Comparison of ENCODE assay signal across 21 cellular contexts in genomic region chr12:110351119-110351518, GRCh38.
"Had no signal": no experiment of that assay in that cellular context is flagged by ENCODE, and none has a peak within 500 bp of the region (broad histone marks: within the 10 kb centered on the region; RNA-seq: fewer than 3 reads in every experiment).

No MANE protein-coding gene starts in this region.

- H3K27me3 Mint-ChIP-seq: activated naive CD4-positive, alpha-beta T cell treated with anti-CD3 and anti-CD28 coated beads, Interleukin-2, amount 10 ng/mL, durations not matched to agents 7 days and 5 days; activated T-helper 17 cell treated with anti-CD3 and anti-CD28 coated beads, Interleukin-2, amount 50 U/mL, for 72 hours had no signal

- H3K27me3 ChIP-seq: ascending aorta, left lung, tibial nerve had no signal

- H3K27ac ChIP-seq: ascending aorta, coronary artery, left lung, tibial nerve, VCaP had no signal

- H3K9me3 Mint-ChIP-seq: activated naive CD4-positive, alpha-beta T cell treated with anti-CD3 and anti-CD28 coated beads, Interleukin-2, amount 10 ng/mL, durations not matched to agents 7 days and 5 days; activated T-helper 17 cell treated with anti-CD3 and anti-CD28 coated beads, Interleukin-2, amount 50 U/mL, for 72 hours; T-helper 1 cell treated with Interleukin-12 subunit alpha and Interleukin-12 subunit beta and Interleukin-4 antibody, amounts not matched to agents 30 μg/mL and 1 μg/mL, for 36 hours had no signal

- H3K4me1 ChIP-seq: ascending aorta, tibial nerve had no signal

- DNase-seq: activated CD4-positive, alpha-beta T cell treated with anti-CD3 and anti-CD28 coated beads, Interleukin-2, amount 50 U/mL, for 1 hour; activated CD4-positive, CD25-positive, alpha-beta regulatory T cell treated with anti-CD3 and anti-CD28 coated beads, Interleukin-2, amount 50 U/mL, for 72 hours; activated naive CD4-positive, alpha-beta T cell treated with anti-CD3 and anti-CD28 coated beads, Interleukin-2, amount 10 ng/mL, durations not matched to agents 7 days and 5 days; activated T-cell treated with anti-CD3 and anti-CD28 coated beads for 4 hours; erythroblast; foreskin melanocyte; glutamatergic neuron; kidney; left lung; occipital lobe; stimulated activated CD4-positive, alpha-beta T cell treated with anti-CD3 and anti-CD28 coated beads, Interleukin-12 subunit alpha, Interleukin-12 subunit beta, amount 100 ng/mL, for 4 hours; stimulated activated CD4-positive, alpha-beta T cell treated with anti-CD3 and anti-CD28 coated beads, Interleukin-1b, Interleukin-23, amount 100 ng/mL, for 48 hours; stimulated activated CD8-positive, alpha-beta memory T cell treated with anti-CD3 and anti-CD28 coated beads, Interleukin-4, amount 100 ng/mL, for 48 hours; stimulated activated naive CD4-positive, alpha-beta T cell treated with Interleukin-2 at 50 U/mL for 16 hours had no signal

- ATAC-seq: activated T-helper 17 cell treated with anti-CD3 and anti-CD28 coated beads, Interleukin-2, amount 50 U/mL, for 72 hours; left lung had no signal

- H3K4me3 Mint-ChIP-seq: activated naive CD4-positive, alpha-beta T cell treated with anti-CD3 and anti-CD28 coated beads, Interleukin-2, amount 10 ng/mL, durations not matched to agents 7 days and 5 days; activated T-helper 17 cell treated with anti-CD3 and anti-CD28 coated beads, Interleukin-2, amount 50 U/mL, for 72 hours; T-helper 1 cell treated with Interleukin-12 subunit alpha and Interleukin-12 subunit beta and Interleukin-4 antibody, amounts not matched to agents 30 μg/mL and 1 μg/mL, for 36 hours had no signal

- H3K9me3 ChIP-seq: ascending aorta, left lung, tibial nerve had no signal

- H3K4me3 ChIP-seq: ascending aorta, coronary artery, left lung, tibial nerve had no signal

- FAIRE-seq: kidney, urothelium cell line had no signal

- H3K27ac Mint-ChIP-seq: activated naive CD4-positive, alpha-beta T cell treated with anti-CD3 and anti-CD28 coated beads, Interleukin-2, amount 10 ng/mL, durations not matched to agents 7 days and 5 days; activated T-helper 17 cell treated with anti-CD3 and anti-CD28 coated beads, Interleukin-2, amount 50 U/mL, for 72 hours; T-helper 1 cell treated with Interleukin-12 subunit alpha and Interleukin-12 subunit beta and Interleukin-4 antibody, amounts not matched to agents 30 μg/mL and 1 μg/mL, for 36 hours had no signal
